9 cellular contexts compared by ENCODE assay signal in the genomic region with DNA sequence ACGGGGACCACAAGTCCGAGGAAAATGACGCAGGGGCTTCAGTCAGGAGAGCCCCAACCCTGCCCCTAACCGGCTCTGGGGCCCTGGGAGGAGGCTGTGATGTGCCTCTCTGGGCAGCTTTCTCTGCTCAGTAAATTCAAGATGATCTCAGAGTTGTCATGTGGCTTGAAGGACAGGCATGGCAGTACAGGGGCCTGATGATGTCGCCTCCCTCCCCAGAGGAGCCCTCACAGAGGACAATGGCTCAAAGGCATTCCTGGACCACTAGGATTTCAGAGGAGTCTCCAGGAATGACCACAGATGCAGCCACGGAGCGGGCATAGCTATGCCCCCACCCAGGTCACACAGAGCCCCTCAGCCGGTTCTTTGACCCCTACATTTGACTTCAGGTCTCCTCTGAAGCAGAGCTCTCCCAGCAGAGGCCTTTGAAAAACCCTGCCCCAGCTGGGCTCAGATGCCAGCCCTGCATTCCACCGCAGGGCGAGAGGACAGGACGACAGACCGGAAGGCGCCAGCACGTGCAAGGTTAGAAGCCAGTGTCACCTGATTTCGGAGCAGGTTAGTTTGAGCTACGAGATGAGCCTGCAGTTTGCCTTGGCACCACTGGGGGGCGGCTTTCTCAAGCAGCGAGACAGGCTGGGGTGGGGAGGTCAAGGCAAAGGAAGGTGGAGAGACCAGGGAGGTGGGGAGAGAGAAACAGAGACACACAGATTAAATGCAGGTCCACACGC. TPM values are rescaled to one million over a fixed set of nuclear protein-coding genes. Genes with fewer than 3 reads are reported as not detected.
DNase-seq lines count a peak whose midpoint lies in the region; ATAC-seq, FAIRE-seq and TF ChIP-seq lines count a peak whose summit lies in the region.
"Had no signal": no experiment of that assay in that cellular context is flagged by ENCODE, and none has a peak within 500 bp of the region (broad histone marks: within the 10 kb centered on the region; RNA-seq: fewer than 3 reads in every experiment).

No MANE protein-coding gene starts in this region.

- FAIRE-seq in H54 (lab: Jason Lieb, UNC): no peak
- FAIRE-seq: colon had no signal

- H3K27me3 ChIP-seq in Peyer's patch (no peaks in the 10 kb centered on the region), ovary (no peaks in the 10 kb centered on the region), upper lobe of left lung (no peaks in the 10 kb centered on the region)

- TF ChIP-seq EP300 in ovary (IDR thresholded peaks at IDR 0.05) (no peak), upper lobe of left lung (IDR thresholded peaks at IDR 0.05) (peak in 1 of 4 donors; percentile 68)

- no peaks in the 10 kb centered on the region for H3K9me3 ChIP-seq in Peyer's patch
- H3K9me3 ChIP-seq in ovary: no peaks in the 10 kb centered on the region
- H3K9me3 ChIP-seq in upper lobe of left lung: no peaks in the 10 kb centered on the region

- no peak for TF ChIP-seq POLR2A in H54 (IDR thresholded peaks at IDR 0.05; ENCODE audit: low read depth, low read length)
- no peak for TF ChIP-seq POLR2A in Peyer's patch (IDR thresholded peaks at IDR 0.05)
- TF ChIP-seq POLR2A in ovary (IDR thresholded peaks at IDR 0.05): no peak
- TF ChIP-seq POLR2A in upper lobe of left lung (IDR thresholded peaks at IDR 0.05): no peak

- H3K4me3 ChIP-seq in Peyer's patch (no peak overlapping the region), fibroblast of villous mesenchyme (ENCODE audit: low read depth, low read length) (no peak overlapping the region), ovary (no peak overlapping the region), upper lobe of left lung (no peak overlapping the region)

- intact Hi-C loops in ovary (cut with DNase I): loop anchor here in 2 of 4 donors (5.0 to 10.0 kb wide), 5 partner anchors 40 to 410 kb away; a partner anchor contains a TSS

- H3K36me3 ChIP-seq in Peyer's patch (peaks cover 0 to 15% (median 0%) of the 10 kb centered on the region in 3 donors), ovary (no peaks in the 10 kb centered on the region), upper lobe of left lung (peaks cover 0 to 6% (median 4%) of the 10 kb centered on the region in 4 donors)

- TF ChIP-seq CTCF in Peyer's patch (IDR thresholded peaks at IDR 0.05) (peak; percentile 64 to 91 (median 86)), fibroblast of villous mesenchyme (IDR thresholded peaks at IDR 0.05; ENCODE audit: insufficient read depth, low read depth, low read length) (peak; percentile 96), ovary (IDR thresholded peaks at IDR 0.05) (peak; percentile 61 to 75 (median 71)), upper lobe of left lung (IDR thresholded peaks at IDR 0.05) (peak; percentile 64 to 92 (median 88))

- peak; percentile 24 to 32 for ATAC-seq in upper lobe of left lung (ENCODE audit: low FRiP score in 2 of 2)

- H3K27ac ChIP-seq in Peyer's patch (peak overlapping the region; percentile 7 to 36 (median 26)), ovary (no peak overlapping the region), upper lobe of left lung (peak overlapping the region; percentile 41 to 78 (median 68))

- peak; percentile 10 for DNase-seq in DMS114 treated with DMSO at 0.1 percent for 48 hours (lab: John Stamatoyannopoulos, UW; ENCODE audit: unreplicated experiment)
- DNase-seq in H54 (ENCODE audit: insufficient read length, low spot score): peak; percentile 54
- peak; percentile 72 to 90 (median 85) for DNase-seq in Peyer's patch
- peak; percentile 15 for DNase-seq in activated gamma-delta T cell (lab: John Stamatoyannopoulos, UW)
- peak; percentile 79 for DNase-seq in fibroblast of villous mesenchyme (ENCODE audit: low read depth)
- peak; percentile 74 to 87 (median 80) for DNase-seq in ovary
- peak in 1 of 2 donors; percentile 82 for DNase-seq in upper lobe of left lung
- DNase-seq in NCI-H187 (lab: John Stamatoyannopoulos, UW): no peak

- H3K4me1 ChIP-seq in Peyer's patch (peaks cover 3 to 32% (median 6%) of the 10 kb centered on the region in 4 donors), ovary (ENCODE audit: insufficient read depth) (peaks cover 2% of the 10 kb centered on the region), upper lobe of left lung (peaks cover 34 to 40% (median 37%) of the 10 kb centered on the region in 4 donors)

- 43 to 47% (median 45%) methylated on average over 19 of the region's 19 CpGs for WGBS in ovary, 3 donors
- 52 to 57% methylated on average over 8 to 19 of the region's 19 CpGs for WGBS in upper lobe of left lung, 2 donors

RNA-seq across cellular contexts. Expression of a gene that starts 39.2 kb away (rescaled TPM):
- total RNA-seq in Peyer's patch: 10 to 100 TPM; 22.2 to 81.7 (median 47.2) TPM
- total RNA-seq in fibroblast of villous mesenchyme: 75.6 and 85.4 TPM in 2 replicates
- total RNA-seq in ovary: 10 to 100 TPM; 25.2 to 77.3 (median 57.6) TPM
- polyA plus RNA-seq in ovary: 10 to 100 TPM; 16.7 to 32.6 TPM
- 10 to 100 TPM; 32.3 to 57.0 (median 42.9) TPM for total RNA-seq in upper lobe of left lung

Comparison
In these comparisons a context has a peak if more than half of its experiments do, and no peak if none do; other contexts are left out.
1. DNase-seq: peak in DMS114 treated with DMSO at 0.1 percent for 48 hours (single experiment), H54 (single experiment), Peyer's patch (3 of 3), activated gamma-delta T cell (single experiment), fibroblast of villous mesenchyme (single experiment) and ovary (5 of 5); none in NCI-H187 (0 of 2).
2. H3K27ac ChIP-seq: peak in Peyer's patch (4 of 4) and upper lobe of left lung (4 of 4); none in ovary (0 of 2).
3. Peak in every context shown above with its lines, with median percentiles within 50 percentile points of each other: CTCF ChIP-seq.